ENCODE assay signal across 8 cellular contexts in genomic region chr1:161200992-161201827, GRCh38. TPM values are rescaled to one million over a fixed set of nuclear protein-coding genes. Genes with fewer than 3 reads are reported as not detected.
DNase-seq lines count a peak whose midpoint lies in the region; ATAC-seq and TF ChIP-seq lines count a peak whose summit lies in the region.

No MANE protein-coding gene starts in this region.

- POLR2A ChIA-PET in activated CD4-positive, alpha-beta T cell treated with anti-CD3 and anti-CD28 coated beads, Interleukin-2, amount 10 ng/mL, durations not matched to agents 7 days and 5 days (lab: Charles Lee), result interaction anchor here (0.6 to 1.5 kb wide), 2 partner anchors 8 to 24 kb away, joined by 3 to 6 read pairs; partner anchors contain the start of gene TOMM40L

- H3K4me3 ChIP-seq in WI38 (ENCODE audit: low read depth, low read length), result peak overlapping the region; percentile 82

- peak overlapping the region; percentile 98 for H3K27ac Mint-ChIP-seq in activated CD4-positive, alpha-beta T cell treated with anti-CD3 and anti-CD28 coated beads, Interleukin-2, amount 10 ng/mL, durations not matched to agents 7 days and 5 days

- intact Hi-C loops in Right ventricle myocardium superior (cut with DNase I), result no loop called here

- peaks cover 69% of the 10 kb centered on the region for H3K4me1 Mint-ChIP-seq in activated CD4-positive, alpha-beta T cell treated with anti-CD3 and anti-CD28 coated beads, Interleukin-2, amount 10 ng/mL, durations not matched to agents 7 days and 5 days

- CTCF ChIA-PET in activated CD4-positive, alpha-beta T cell treated with anti-CD3 and anti-CD28 coated beads, Interleukin-2, amount 10 ng/mL, durations not matched to agents 7 days and 5 days (lab: Charles Lee), result interaction anchor here (0.7 to 3.1 kb wide), 17 partner anchors 9 to 188 kb away, joined by 3 to 36 read pairs (median 4); partner anchors contain the start of genes PPOX and TOMM40L

- peaks cover 30% of the 10 kb centered on the region for H3K36me3 Mint-ChIP-seq in activated CD4-positive, alpha-beta T cell treated with anti-CD3 and anti-CD28 coated beads, Interleukin-2, amount 10 ng/mL, durations not matched to agents 7 days and 5 days (ENCODE audit: low read depth)

- peak overlapping the region; percentile 96 for H3K4me3 Mint-ChIP-seq in activated CD4-positive, alpha-beta T cell treated with anti-CD3 and anti-CD28 coated beads, Interleukin-2, amount 10 ng/mL, durations not matched to agents 7 days and 5 days

- TF ChIP-seq CTCF in WI38 (IDR thresholded peaks at IDR 0.05; ENCODE audit: low read depth, low read length), result no peak

- no peaks in the 10 kb centered on the region for H3K9me3 Mint-ChIP-seq in activated CD4-positive, alpha-beta T cell treated with anti-CD3 and anti-CD28 coated beads, Interleukin-2, amount 10 ng/mL, durations not matched to agents 7 days and 5 days

- peak; percentile 32 for ATAC-seq in Right ventricle myocardium superior (ENCODE audit: poor library complexity)

- no peaks in the 10 kb centered on the region for H3K27me3 Mint-ChIP-seq in activated CD4-positive, alpha-beta T cell treated with anti-CD3 and anti-CD28 coated beads, Interleukin-2, amount 10 ng/mL, durations not matched to agents 7 days and 5 days

- no peak for DNase-seq in activated CD4-positive, alpha-beta T cell treated with anti-CD3 and anti-CD28 coated beads, Interleukin-2, amount 10 ng/mL, durations not matched to agents 7 days and 5 days
- DNase-seq in activated CD4-positive, alpha-beta T cell treated with anti-CD3 and anti-CD28 coated beads, Interleukin-2, amount 50 U/mL, for 48 hours, result no peak
- DNase-seq in Right ventricle myocardium superior (peak; percentile 65), pons (ENCODE audit: low spot score) (peak; percentile 73), NCI-H748 treated with DMSO at 0.1 percent for 48 hours (lab: John Stamatoyannopoulos, UW) (no peak), NCI-H2171 (lab: John Stamatoyannopoulos, UW) (no peak), NCI-H2107 treated with DMSO at 0.1 percent for 48 hours (lab: John Stamatoyannopoulos, UW; ENCODE audit: unreplicated experiment) (no peak)

RNA-seq across cellular contexts. Expression of gene NDUFS2, which starts 1.0 kb away (rescaled TPM):
- 10 to 100 TPM; 74.2 to 82.1 TPM for total RNA-seq in activated CD4-positive, alpha-beta T cell treated with anti-CD3 and anti-CD28 coated beads, Interleukin-2, amount 10 ng/mL, durations not matched to agents 7 days and 5 days
- 308 TPM for total RNA-seq in Right ventricle myocardium superior

RNA-seq across cellular contexts. Expression of gene ADAMTS4, which starts 2.4 kb away (rescaled TPM):
- total RNA-seq in activated CD4-positive, alpha-beta T cell treated with anti-CD3 and anti-CD28 coated beads, Interleukin-2, amount 10 ng/mL, durations not matched to agents 7 days and 5 days, result 1 to 10 TPM in 1 of 2 experiments, under 1 TPM in 1; 0.31 to 1.3 TPM
- 7.0 TPM for total RNA-seq in Right ventricle myocardium superior

RNA-seq across cellular contexts. Expression of gene FCER1G, which starts 13.9 kb away (rescaled TPM):
- 1 to 10 TPM; 1.8 to 3.0 TPM for total RNA-seq in activated CD4-positive, alpha-beta T cell treated with anti-CD3 and anti-CD28 coated beads, Interleukin-2, amount 10 ng/mL, durations not matched to agents 7 days and 5 days
- total RNA-seq in Right ventricle myocardium superior, result 21.5 TPM

RNA-seq across cellular contexts. Expression of gene APOA2, which starts 22.2 kb away (rescaled TPM):
- total RNA-seq in activated CD4-positive, alpha-beta T cell treated with anti-CD3 and anti-CD28 coated beads, Interleukin-2, amount 10 ng/mL, durations not matched to agents 7 days and 5 days, result not detected
- 1.2 TPM for total RNA-seq in Right ventricle myocardium superior

RNA-seq across cellular contexts. Expression of gene B4GALT3, which starts 23.9 kb away (rescaled TPM):
- total RNA-seq in activated CD4-positive, alpha-beta T cell treated with anti-CD3 and anti-CD28 coated beads, Interleukin-2, amount 10 ng/mL, durations not matched to agents 7 days and 5 days, result 10 to 100 TPM; 43.1 to 48.6 TPM
- 20.3 TPM for total RNA-seq in Right ventricle myocardium superior

Comparison
In these comparisons a context has a peak if more than half of its experiments do, and no peak if none do; other contexts are left out.
1. DNase-seq: peak in Right ventricle myocardium superior (single experiment) and pons (single experiment); none in activated CD4-positive, alpha-beta T cell treated with anti-CD3 and anti-CD28 coated beads, Interleukin-2, amount 10 ng/mL, durations not matched to agents 7 days and 5 days (single experiment), activated CD4-positive, alpha-beta T cell treated with anti-CD3 and anti-CD28 coated beads, Interleukin-2, amount 50 U/mL, for 48 hours (0 of 2), NCI-H748 treated with DMSO at 0.1 percent for 48 hours (single experiment), NCI-H2171 (single experiment) and NCI-H2107 treated with DMSO at 0.1 percent for 48 hours (single experiment).